In the genomic region with DNA sequence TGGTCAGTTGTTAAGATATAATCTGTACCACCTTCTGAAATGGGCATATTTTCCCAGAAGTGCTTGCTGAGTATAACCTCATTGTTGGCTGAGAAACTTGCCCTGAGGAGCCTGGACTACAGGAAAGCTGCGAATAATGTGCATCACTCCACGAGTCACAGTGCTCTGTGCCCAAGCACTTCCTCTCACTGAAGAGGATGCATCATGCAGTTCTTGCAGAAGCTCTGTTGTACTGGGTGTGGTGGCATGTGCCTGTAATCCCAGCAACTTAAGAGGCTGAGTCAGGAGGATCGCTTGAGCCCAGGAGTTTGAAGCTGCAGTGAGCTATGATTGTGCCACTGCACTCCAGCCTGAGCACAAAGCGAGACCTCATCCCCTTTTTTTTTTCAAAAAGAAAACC, we compare ENCODE assay signal across 11 cellular contexts. TPM values are rescaled to one million over a fixed set of nuclear protein-coding genes. Genes with fewer than 3 reads are reported as not detected.
DNase-seq lines count a peak whose midpoint lies in the region; ATAC-seq, FAIRE-seq and TF ChIP-seq lines count a peak whose summit lies in the region.
"Had no signal": no experiment of that assay in that cellular context is flagged by ENCODE, and none has a peak within 500 bp of the region (broad histone marks: within the 10 kb centered on the region; RNA-seq: fewer than 3 reads in every experiment).

No MANE protein-coding gene starts in this region.

- WGBS in lung, 2 donors: 51 to 53% methylated on average over 4 of the region's 4 CpGs

- peaks cover 0 to 27% (median 12%) of the 10 kb centered on the region in 4 donors for H3K4me1 Mint-ChIP-seq in CD4-positive, CD25-positive, alpha-beta regulatory T cell

- H3K27ac Mint-ChIP-seq in CD4-positive, CD25-positive, alpha-beta regulatory T cell: peak overlapping the region in 1 of 3 donors; percentile 83

- no peaks in the 10 kb centered on the region for H3K27me3 ChIP-seq in CD4-positive, CD25-positive, alpha-beta regulatory T cell (ENCODE audit: control insufficient read depth, insufficient read depth, low read length)
- H3K27me3 ChIP-seq in lung (ENCODE audit: control insufficient read depth, insufficient read depth): no peaks in the 10 kb centered on the region
- H3K27me3 ChIP-seq: pancreas had no signal

- H3K4me3 Mint-ChIP-seq in CD4-positive, CD25-positive, alpha-beta regulatory T cell: no peak overlapping the region
- H3K4me3 Mint-ChIP-seq: activated T-helper 1 cell treated with anti-CD3 and anti-CD28 coated beads, Interleukin-12 subunit alpha, Interleukin-12 subunit beta, Interleukin-2, Interleukin-4 antibody, amounts not matched to agents 30 ng/mL and 10 ng/mL and 1 ng/mL, durations not matched to agents 14 hours and 24 hours and 36 hours had no signal

- no peak for FAIRE-seq in kidney (lab: Jason Lieb, UNC)
- FAIRE-seq: pancreas had no signal

- DNase-seq in CD4-positive, CD25-positive, alpha-beta regulatory T cell: peak in 1 of 3 donors; percentile 38
- DNase-seq in HS-5 (ENCODE audit: low read depth): peak; percentile 33
- peak; percentile 27 for DNase-seq in amniotic stem cell (lab: John Stamatoyannopoulos, UW)
- DNase-seq in lung (ENCODE audit: low spot score): peak; percentile 41
- DNase-seq in kidney: no peak
- no peak for DNase-seq in NCI-H2227 treated with DMSO at 0.1 percent for 48 hours (lab: John Stamatoyannopoulos, UW)
- DNase-seq: NCI-H510A treated with DMSO at 0.1 percent for 48 hours, pancreas had no signal

- no peak for TF ChIP-seq POLR2A in GM18505 (IDR thresholded peaks at IDR 0.05; ENCODE audit: borderline replicate concordance, extremely low read depth, insufficient read depth, insufficient read length)

- peaks cover 11% of the 10 kb centered on the region for H3K36me3 Mint-ChIP-seq in CD4-positive, CD25-positive, alpha-beta regulatory T cell

- peaks cover 53% of the 10 kb centered on the region for H3K36me3 ChIP-seq in CD4-positive, CD25-positive, alpha-beta regulatory T cell (ENCODE audit: control insufficient read depth, insufficient read depth, low read length)
- H3K36me3 ChIP-seq in lung (ENCODE audit: control insufficient read depth in 2 of 2, insufficient read depth in 2 of 2, low read length in 2 of 2) (no peaks in the 10 kb centered on the region), kidney (ENCODE audit: control insufficient read depth in 1 of 2, insufficient read depth in 2 of 2, low read length in 2 of 2) (no peaks in the 10 kb centered on the region)
- H3K36me3 ChIP-seq: pancreas had no signal

- TF ChIP-seq CTCF in lung (IDR thresholded peaks at IDR 0.05; ENCODE audit: control extremely low read depth, extremely low read depth): no peak
- no peak for TF ChIP-seq CTCF in kidney (IDR thresholded peaks at IDR 0.05; ENCODE audit: borderline replicate concordance, extremely low read depth, insufficient read depth)

- peaks cover 9% of the 10 kb centered on the region for H3K4me1 ChIP-seq in CD4-positive, CD25-positive, alpha-beta regulatory T cell (ENCODE audit: control insufficient read depth, insufficient read depth, low read length, poor library complexity, severe bottlenecking)
- H3K4me1 ChIP-seq in lung (ENCODE audit: control insufficient read depth in 2 of 2, insufficient read depth in 2 of 2, low read length in 2 of 2): no peaks in the 10 kb centered on the region
- no peaks in the 10 kb centered on the region for H3K4me1 ChIP-seq in kidney (ENCODE audit: control insufficient read depth in 1 of 2, insufficient read depth in 1 of 2, low read depth in 1 of 2, low read length in 2 of 2)
- H3K4me1 ChIP-seq: pancreas had no signal

- H3K9ac ChIP-seq in kidney (ENCODE audit: low read length in 2 of 2): no peak overlapping the region

- no peaks in the 10 kb centered on the region for H3K9me3 ChIP-seq in CD4-positive, CD25-positive, alpha-beta regulatory T cell (ENCODE audit: control insufficient read depth in 2 of 2, low read length in 2 of 2)
- H3K9me3 ChIP-seq in lung (ENCODE audit: control insufficient read depth in 2 of 2, insufficient read depth in 1 of 2, low read length in 1 of 2) (no peaks in the 10 kb centered on the region), kidney (ENCODE audit: control insufficient read depth in 1 of 2, low read length in 2 of 2) (no peaks in the 10 kb centered on the region)
- H3K9me3 ChIP-seq: pancreas had no signal

- peak overlapping the region; percentile 14 for H3K27ac ChIP-seq in CD4-positive, CD25-positive, alpha-beta regulatory T cell (ENCODE audit: insufficient read depth, low read length, poor library complexity, severe bottlenecking)
- H3K27ac ChIP-seq in lung (ENCODE audit: low read depth in 1 of 2, low read length in 1 of 2) (no peak overlapping the region), kidney (ENCODE audit: low read depth in 2 of 2, low read length in 2 of 2) (no peak overlapping the region)
- H3K27ac ChIP-seq: pancreas had no signal

- H3K9me3 Mint-ChIP-seq in CD4-positive, CD25-positive, alpha-beta regulatory T cell: peaks cover 0 to 2% (median 0%) of the 10 kb centered on the region in 7 donors
- H3K9me3 Mint-ChIP-seq: activated T-helper 1 cell treated with anti-CD3 and anti-CD28 coated beads, Interleukin-12 subunit alpha, Interleukin-12 subunit beta, Interleukin-2, Interleukin-4 antibody, amounts not matched to agents 30 ng/mL and 10 ng/mL and 1 ng/mL, durations not matched to agents 14 hours and 24 hours and 36 hours had no signal

- intact Hi-C loops in kidney (cut with DNase I): no loop called here

- no peak overlapping the region for H3K4me3 ChIP-seq in CD4-positive, CD25-positive, alpha-beta regulatory T cell (ENCODE audit: low read depth, low read length)
- no peak overlapping the region for H3K4me3 ChIP-seq in lung
- H3K4me3 ChIP-seq in kidney (ENCODE audit: low read length in 2 of 2): no peak overlapping the region
- H3K4me3 ChIP-seq: pancreas had no signal

- peak; percentile 59 to 67 for ATAC-seq in CD4-positive, CD25-positive, alpha-beta regulatory T cell (ENCODE audit: low read depth in 2 of 2)
- ATAC-seq in lung (ENCODE audit: insufficient read depth, low FRiP score): peak; percentile 74
- no peak for ATAC-seq in HG02763 (IDR thresholded peaks at IDR 0.05; ENCODE audit: unreplicated experiment)
- no peak for ATAC-seq in GM18505 (IDR thresholded peaks at IDR 0.05; ENCODE audit: unreplicated experiment)

- no peaks in the 10 kb centered on the region for H3K27me3 Mint-ChIP-seq in CD4-positive, CD25-positive, alpha-beta regulatory T cell

RNA-seq across cellular contexts. Expression of a gene that starts 56.9 kb away (rescaled TPM):
- total RNA-seq in CD4-positive, CD25-positive, alpha-beta regulatory T cell: 126 TPM
- polyA plus RNA-seq in CD4-positive, CD25-positive, alpha-beta regulatory T cell: 10 to 100 TPM; 26.5 to 36.4 (median 31.8) TPM
- total RNA-seq in lung (10 to 100 TPM; 27.0 to 32.0 TPM), kidney (49.5 TPM)
- polyA plus RNA-seq in lung (10 to 100 TPM; 16.0 to 20.3 TPM), kidney (ENCODE audit: insufficient read depth, low read depth, low replicate concordance) (11.4 TPM)

Comparison
In these comparisons a context has a peak if more than half of its experiments do, and no peak if none do; other contexts are left out.
1. ATAC-seq: peak in CD4-positive, CD25-positive, alpha-beta regulatory T cell (2 of 2) and lung (single experiment); none in HG02763 (single experiment) and GM18505 (single experiment).
2. DNase-seq: peak in HS-5 (single experiment), amniotic stem cell (single experiment) and lung (single experiment); none in kidney (single experiment) and NCI-H2227 treated with DMSO at 0.1 percent for 48 hours (single experiment).